Comparison of ENCODE assay signal across 12 cellular contexts in genomic region chr9:116377179-116377790, GRCh38.
DNase-seq lines count a peak whose midpoint lies in the region; ATAC-seq and TF ChIP-seq lines count a peak whose summit lies in the region.
"Had no signal": no experiment of that assay in that cellular context is flagged by ENCODE, and none has a peak within 500 bp of the region (broad histone marks: within the 10 kb centered on the region; RNA-seq: fewer than 3 reads in every experiment).

No MANE protein-coding gene starts in this region.

- no peaks in the 10 kb centered on the region for H4K20me1 ChIP-seq in GM23248 (ENCODE audit: insufficient read depth)

- no peak overlapping the region for H2AFZ ChIP-seq in GM23248

- H3K27me3 ChIP-seq in GM23248 (replicated peaks; ENCODE audit: insufficient read depth), result no peaks in the 10 kb centered on the region
- H3K27me3 ChIP-seq in SJCRH30, result no peaks in the 10 kb centered on the region
- H3K27me3 ChIP-seq in prostate gland (replicated peaks; ENCODE audit: insufficient read depth), result no peaks in the 10 kb centered on the region
- H3K27me3 ChIP-seq: stomach had no signal

- no peaks in the 10 kb centered on the region for H3K79me2 ChIP-seq in GM23248 (ENCODE audit: insufficient read depth)

- H3K4me1 ChIP-seq in GM23248 (ENCODE audit: insufficient read depth), result peaks cover 12% of the 10 kb centered on the region
- peaks cover 9% of the 10 kb centered on the region; the same call in 1 of the 2 replicates for H3K4me1 ChIP-seq in SJCRH30
- no peaks in the 10 kb centered on the region for H3K4me1 ChIP-seq in prostate gland (replicated peaks)
- H3K4me1 ChIP-seq: stomach had no signal

- in situ Hi-C loops in GM23248 (cut with MboI), result no loop called here

- no peaks in the 10 kb centered on the region for H3K9me2 ChIP-seq in GM23248 (ENCODE audit: insufficient read depth)

- H3K4me3 ChIP-seq in GM23248 (no peak overlapping the region), SJCRH30 (no peak overlapping the region), retinal pigment epithelial cell (ENCODE audit: low read length) (no peak overlapping the region), prostate gland (no peak overlapping the region)
- H3K4me3 ChIP-seq: stomach had no signal

- peak; percentile 90 for DNase-seq in GM23248
- DNase-seq in SJCRH30, result peak; percentile 30 to 35
- peak; percentile 42 for DNase-seq in fibroblast of gingiva (ENCODE audit: low read depth)
- peak; percentile 49 for DNase-seq in retinal pigment epithelial cell (ENCODE audit: low read depth)
- DNase-seq in NCI-H345 (lab: John Stamatoyannopoulos, UW), result no peak
- no peak for DNase-seq in prostate gland (ENCODE audit: low spot score)
- no peak for DNase-seq in NCI-H2029 (lab: John Stamatoyannopoulos, UW)
- DNase-seq: activated CD4-positive, alpha-beta T cell treated with anti-CD3 and anti-CD28 coated beads for 48 hours; Kasumi-1; NCI-H524; stomach had no signal

- no peak for ATAC-seq in HG02759 (IDR thresholded peaks at IDR 0.05; ENCODE audit: unreplicated experiment)

- intact Hi-C loops in prostate gland (cut with DNase I), result no loop called here

- no peak for TF ChIP-seq POLR2A in prostate gland (IDR thresholded peaks at IDR 0.05)

- H3K9me3 ChIP-seq in GM23248 (ENCODE audit: low read depth) (no peaks in the 10 kb centered on the region), SJCRH30 (replicated peaks) (peaks cover 2% of the 10 kb centered on the region; the same call in 1 of the 2 replicates), prostate gland (no peaks in the 10 kb centered on the region)
- H3K9me3 ChIP-seq: stomach had no signal

- H3K9ac ChIP-seq in GM23248, result peak overlapping the region; percentile 35

- TF ChIP-seq CTCF in retinal pigment epithelial cell (conservative IDR thresholded peaks at IDR 0.05; ENCODE audit: low read depth, low read length) (no peak), prostate gland (IDR thresholded peaks at IDR 0.05) (no peak)

- 54 to 59% methylated on average over 8 of the region's 8 CpGs for WGBS in GM23248 (ENCODE audit: low coverage in 1 of 2, low lambda C conversion rate in 2 of 2, missing lambda C conversion rate in 2 of 2), 2 experiments
- WGBS in prostate gland, result 71% methylated on average over 8 of the region's 8 CpGs

- H3K27ac ChIP-seq in GM23248, result peak overlapping the region; percentile 57
- H3K27ac ChIP-seq in SJCRH30, result no peak overlapping the region
- no peak overlapping the region for H3K27ac ChIP-seq in prostate gland
- H3K27ac ChIP-seq: stomach had no signal

- H3K4me2 ChIP-seq in GM23248 (ENCODE audit: unreplicated experiment), result peak overlapping the region; percentile 7

- H3K36me3 ChIP-seq in GM23248 (ENCODE audit: low read depth) (peaks cover 44% of the 10 kb centered on the region), SJCRH30 (no peaks in the 10 kb centered on the region), prostate gland (no peaks in the 10 kb centered on the region)

- peaks cover 46% of the 10 kb centered on the region for H3F3A ChIP-seq in GM23248 (ENCODE audit: insufficient read depth)

Comparison
In these comparisons a context has a peak if more than half of its experiments do, and no peak if none do; other contexts are left out.
1. DNase-seq: peak in GM23248 (single experiment), SJCRH30 (2 of 2), fibroblast of gingiva (single experiment) and retinal pigment epithelial cell (single experiment); none in NCI-H345 (single experiment), prostate gland (single experiment) and NCI-H2029 (single experiment).